11 cellular contexts compared by ENCODE assay signal in the genomic region with DNA sequence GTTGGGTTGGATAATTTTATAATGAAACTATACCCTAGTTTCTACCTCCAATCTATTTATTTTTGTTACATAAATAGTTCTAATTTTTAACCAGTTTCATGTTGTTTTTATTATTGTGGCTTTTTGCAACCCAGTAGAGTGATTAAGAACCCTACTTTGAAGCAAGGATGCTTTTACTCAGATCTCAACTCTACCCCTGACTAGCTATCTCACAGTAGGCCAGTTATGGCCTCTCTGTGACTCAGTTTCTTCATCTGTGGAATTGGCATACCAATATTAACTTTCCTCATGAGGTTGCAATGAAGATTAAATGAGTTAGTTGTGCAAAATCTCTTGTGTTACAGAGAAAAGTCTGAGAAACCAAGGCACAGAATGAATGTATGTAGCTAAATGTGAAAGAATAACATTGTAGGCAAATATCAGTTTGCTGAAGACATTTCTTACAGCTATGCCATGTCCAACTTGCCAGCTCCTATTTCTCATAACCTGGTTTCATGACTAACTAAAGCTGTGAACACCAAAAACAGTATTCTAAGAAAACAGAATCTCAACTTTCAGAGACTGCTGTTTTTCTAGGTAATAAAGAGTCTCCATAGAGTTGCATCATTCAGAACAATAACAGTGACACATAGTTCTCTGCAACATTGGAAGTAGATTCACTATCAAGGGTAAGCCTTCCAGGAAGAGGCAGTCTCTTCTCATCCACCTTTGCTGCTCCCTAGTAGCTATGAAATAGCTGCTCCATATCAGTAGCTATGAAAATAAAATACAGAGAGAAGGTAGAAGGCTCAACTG. TPM values are rescaled to one million over a fixed set of nuclear protein-coding genes. Genes with fewer than 3 reads are reported as not detected.
DNase-seq lines count a peak whose midpoint lies in the region; ATAC-seq and TF ChIP-seq lines count a peak whose summit lies in the region.
"Had no signal": no experiment of that assay in that cellular context is flagged by ENCODE, and none has a peak within 500 bp of the region (broad histone marks: within the 10 kb centered on the region; RNA-seq: fewer than 3 reads in every experiment).

No MANE protein-coding gene starts in this region.

- intact Hi-C loops in Caco-2 (cut with micrococcal nuclease; ENCODE audit: unreplicated experiment) = no loop called here

- POLR2A ChIA-PET in activated CD8-positive, alpha-beta T cell treated with anti-CD3 and anti-CD28 coated beads, Interleukin-2, amount 10 ng/mL, durations not matched to agents 7 days and 5 days (lab: Charles Lee) = interaction anchor here (0.6 to 3.1 kb wide), 13 partner anchors 9 to 167 kb away, joined by 3 to 31 read pairs (median 5); a partner anchor contains a TSS
- POLR2A ChIA-PET in Caco-2 (lab: Charles Lee) = no interaction called here

- ATAC-seq in HG03280 (IDR thresholded peaks at IDR 0.05; ENCODE audit: unreplicated experiment) = peak; percentile 30
- ATAC-seq in activated CD8-positive, alpha-beta T cell treated with anti-CD3 and anti-CD28 coated beads, Interleukin-2, amount 10 ng/mL, durations not matched to agents 7 days and 5 days = peak; percentile 66
- no peak for ATAC-seq in HG03460 (IDR thresholded peaks at IDR 0.05; ENCODE audit: unreplicated experiment)

- peak overlapping the region; percentile 88 for H3K27ac Mint-ChIP-seq in activated CD8-positive, alpha-beta T cell treated with anti-CD3 and anti-CD28 coated beads, Interleukin-2, amount 10 ng/mL, durations not matched to agents 7 days and 5 days
- no peak overlapping the region for H3K27ac Mint-ChIP-seq in Caco-2 (ENCODE audit: unreplicated experiment)
- H3K27ac Mint-ChIP-seq: CD14-positive monocyte had no signal

- no peaks in the 10 kb centered on the region for H3K4me1 ChIP-seq in Caco-2
- H3K4me1 ChIP-seq: colonic mucosa had no signal

- in situ Hi-C loops in Caki2 (cut with HindIII; ENCODE audit: low pct_unique_long_range_greater_than_20kb, low sequenced_read_pairs) = no loop called here

- H3K36me3 ChIP-seq in H7 (replicated peaks; ENCODE audit: control insufficient read depth, insufficient read depth, low read length) (no peaks in the 10 kb centered on the region), Caco-2 (ENCODE audit: control insufficient read depth, insufficient read depth, low read length) (no peaks in the 10 kb centered on the region)
- H3K36me3 ChIP-seq: colonic mucosa had no signal

- CTCF ChIA-PET in activated CD8-positive, alpha-beta T cell treated with anti-CD3 and anti-CD28 coated beads, Interleukin-2, amount 10 ng/mL, durations not matched to agents 7 days and 5 days (lab: Charles Lee) = interaction anchor here (0.6 to 5.0 kb wide), 16 partner anchors 9 to 175 kb away, joined by 3 to 26 read pairs (median 4); no protein-coding TSS in a partner anchor
- CTCF ChIA-PET in Caco-2 (lab: Charles Lee) = no interaction called here

- H3K9me3 ChIP-seq in Caco-2 = no peaks in the 10 kb centered on the region
- H3K9me3 ChIP-seq: colonic mucosa had no signal

- H3K27me3 Mint-ChIP-seq in activated CD8-positive, alpha-beta T cell treated with anti-CD3 and anti-CD28 coated beads, Interleukin-2, amount 10 ng/mL, durations not matched to agents 7 days and 5 days (ENCODE audit: low read depth) = no peaks in the 10 kb centered on the region
- no peaks in the 10 kb centered on the region for H3K27me3 Mint-ChIP-seq in Caco-2 (ENCODE audit: insufficient read depth, unreplicated experiment)

- no peaks in the 10 kb centered on the region for H3K27me3 ChIP-seq in H7 (ENCODE audit: control insufficient read depth, insufficient read depth, low read length)
- H3K27me3 ChIP-seq in Caco-2 (replicated peaks; ENCODE audit: control insufficient read depth, insufficient read depth, low read length) = no peaks in the 10 kb centered on the region
- H3K27me3 ChIP-seq: colonic mucosa had no signal

- H3K36me3 Mint-ChIP-seq in activated CD8-positive, alpha-beta T cell treated with anti-CD3 and anti-CD28 coated beads, Interleukin-2, amount 10 ng/mL, durations not matched to agents 7 days and 5 days (ENCODE audit: low read depth) = peaks cover 19% of the 10 kb centered on the region
- no peaks in the 10 kb centered on the region for H3K36me3 Mint-ChIP-seq in Caco-2 (ENCODE audit: insufficient read depth, unreplicated experiment)
- H3K36me3 Mint-ChIP-seq: CD14-positive monocyte had no signal

- TF ChIP-seq CTCF in fibroblast of the aortic adventitia (IDR thresholded peaks at IDR 0.05; ENCODE audit: insufficient read depth, low read length) (no peak), Caco-2 (IDR thresholded peaks at IDR 0.05; ENCODE audit: insufficient read depth in 1 of 2, low read depth in 1 of 2, low read length in 1 of 2, severe bottlenecking in 1 of 2, unreplicated experiment in 1 of 2) (no peak)

- BruUV-seq in Caco-2 (replicated peaks; lab: Mats Ljungman, UMichigan) = no TSS peak

- H3K4me3 ChIP-seq in fibroblast of the aortic adventitia (ENCODE audit: low read depth, low read length) (no peak overlapping the region), H7 (ENCODE audit: insufficient read depth, low read depth, low read length) (no peak overlapping the region), Caco-2 (ENCODE audit: low read depth, low read length) (no peak overlapping the region)
- H3K4me3 ChIP-seq: colonic mucosa had no signal

- H3K4me3 Mint-ChIP-seq in activated CD8-positive, alpha-beta T cell treated with anti-CD3 and anti-CD28 coated beads, Interleukin-2, amount 10 ng/mL, durations not matched to agents 7 days and 5 days = peak overlapping the region; percentile 67
- no peak overlapping the region for H3K4me3 Mint-ChIP-seq in Caco-2 (ENCODE audit: unreplicated experiment)
- H3K4me3 Mint-ChIP-seq: CD14-positive monocyte had no signal

- DNase-seq in Caki2 (ENCODE audit: low read depth) (peak; percentile 28), fibroblast of the aortic adventitia (ENCODE audit: low read depth) (peak; percentile 32), H7 (no peak), SHP77 (lab: John Stamatoyannopoulos, UW) (no peak), Caco-2 (no peak)
- DNase-seq in activated CD8-positive, alpha-beta T cell treated with anti-CD3 and anti-CD28 coated beads, Interleukin-2, amount 10 ng/mL, durations not matched to agents 7 days and 5 days = no peak
- DNase-seq: colonic mucosa had no signal

- peaks cover 93% of the 10 kb centered on the region for H3K4me1 Mint-ChIP-seq in activated CD8-positive, alpha-beta T cell treated with anti-CD3 and anti-CD28 coated beads, Interleukin-2, amount 10 ng/mL, durations not matched to agents 7 days and 5 days (ENCODE audit: low read depth)
- no peaks in the 10 kb centered on the region for H3K4me1 Mint-ChIP-seq in Caco-2 (ENCODE audit: low read depth, unreplicated experiment)

- peaks cover 9% of the 10 kb centered on the region for H3K9me3 Mint-ChIP-seq in activated CD8-positive, alpha-beta T cell treated with anti-CD3 and anti-CD28 coated beads, Interleukin-2, amount 10 ng/mL, durations not matched to agents 7 days and 5 days (ENCODE audit: insufficient read depth)
- no peaks in the 10 kb centered on the region for H3K9me3 Mint-ChIP-seq in Caco-2 (ENCODE audit: unreplicated experiment)

RNA-seq across cellular contexts. Expression of a gene that starts 33.2 kb away (rescaled TPM):
- total RNA-seq in Caki2 (2014; rRNA removed; shearing (Covaris generic); ENCODE audit: low replicate concordance) = 0.07 TPM in 1 of 2 replicates, not detected in the other
- total RNA-seq in activated CD8-positive, alpha-beta T cell treated with anti-CD3 and anti-CD28 coated beads, Interleukin-2, amount 10 ng/mL, durations not matched to agents 7 days and 5 days = 100 to 1,000 TPM; 222 to 227 TPM
- total RNA-seq in fibroblast of the aortic adventitia (ENCODE audit: low replicate concordance) = 0.82 and 1.4 TPM in 2 replicates
- 0.87 TPM in 1 of 2 replicates, not detected in the other for total RNA-seq in H7 (2014; rRNA removed; shearing (Covaris generic))
- total RNA-seq in Caco-2 (2022) = 0.26 and 1.1 TPM in 2 replicates
- total RNA-seq: fibroblast of lung had no signal

Comparison
In these comparisons a context has a peak if more than half of its experiments do, and no peak if none do; other contexts are left out.
1. DNase-seq: peak in Caki2 (single experiment) and fibroblast of the aortic adventitia (single experiment); none in activated CD8-positive, alpha-beta T cell treated with anti-CD3 and anti-CD28 coated beads, Interleukin-2, amount 10 ng/mL, durations not matched to agents 7 days and 5 days (single experiment), H7 (single experiment), SHP77 (0 of 2) and Caco-2 (0 of 2).
2. RNA of a gene that starts 33.2 kb away (total RNA-seq): 222 to 227 TPM in activated CD8-positive, alpha-beta T cell treated with anti-CD3 and anti-CD28 coated beads, Interleukin-2, amount 10 ng/mL, durations not matched to agents 7 days and 5 days; 0.82 to 1.4 TPM in fibroblast of the aortic adventitia, 0.26 to 1.1 TPM in Caco-2, 0.87 TPM in H7 and 0.07 TPM in Caki2; every median in the first group is over 10 times any median in the second.